9 cellular contexts compared by ENCODE assay signal in the genomic region with DNA sequence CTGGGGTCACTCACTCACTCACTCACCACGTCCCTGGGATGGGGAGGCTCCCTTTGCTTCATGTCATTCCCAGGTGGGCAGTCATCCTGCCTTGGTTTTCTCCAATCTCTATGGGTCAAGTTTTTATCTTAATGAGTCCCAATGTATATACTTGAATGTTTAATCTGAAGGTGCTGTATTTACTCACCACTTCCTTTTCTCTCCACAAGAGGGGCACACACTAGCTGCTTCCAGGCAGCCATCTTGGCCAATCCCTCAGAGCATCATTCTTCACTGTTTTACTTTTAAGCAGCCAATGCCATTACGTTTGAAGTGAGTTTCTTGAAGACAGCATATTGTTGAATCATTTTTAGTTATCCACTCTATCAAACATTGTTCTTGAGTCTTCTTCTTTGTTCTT.
DNase-seq lines count a peak whose midpoint lies in the region; TF ChIP-seq lines count a peak whose summit lies in the region.
"Had no signal": no experiment of that assay in that cellular context is flagged by ENCODE, and none has a peak within 500 bp of the region (broad histone marks: within the 10 kb centered on the region; RNA-seq: fewer than 3 reads in every experiment).

No MANE protein-coding gene starts in this region.

- no peaks in the 10 kb centered on the region for H3K27me3 Mint-ChIP-seq in mesothelial cell of epicardium (ENCODE audit: low read depth)
- no peaks in the 10 kb centered on the region for H3K27me3 Mint-ChIP-seq in activated T-cell treated with anti-CD3 and anti-CD28 coated beads, Interleukin-2, amount 50 U/mL, for 24 hours

- H3K27me3 ChIP-seq in suprapubic skin = no peaks in the 10 kb centered on the region

- H3K4me1 ChIP-seq in suprapubic skin = no peaks in the 10 kb centered on the region

- POLR2A ChIA-PET in HEK293T (lab: Yijun Ruan, JAX) = no interaction called here

- H3K4me3 ChIP-seq in suprapubic skin = no peak overlapping the region

- 90% methylated on average over 2 of the region's 2 CpGs for WGBS in suprapubic skin

- no peaks in the 10 kb centered on the region for H3K9me3 ChIP-seq in suprapubic skin

- H3K36me3 ChIP-seq in suprapubic skin = no peaks in the 10 kb centered on the region

- H3K36me3 Mint-ChIP-seq in mesothelial cell of epicardium = no peaks in the 10 kb centered on the region
- H3K36me3 Mint-ChIP-seq in activated T-cell treated with anti-CD3 and anti-CD28 coated beads, Interleukin-2, amount 50 U/mL, for 24 hours (ENCODE audit: low read depth) = no peaks in the 10 kb centered on the region

- H3K4me1 Mint-ChIP-seq in mesothelial cell of epicardium = peaks cover 8% of the 10 kb centered on the region
- H3K4me1 Mint-ChIP-seq in activated T-cell treated with anti-CD3 and anti-CD28 coated beads, Interleukin-2, amount 50 U/mL, for 24 hours (ENCODE audit: low read depth) = peaks cover 3% of the 10 kb centered on the region

- no peak overlapping the region for H3K4me3 Mint-ChIP-seq in mesothelial cell of epicardium
- H3K4me3 Mint-ChIP-seq in activated T-cell treated with anti-CD3 and anti-CD28 coated beads, Interleukin-2, amount 50 U/mL, for 24 hours = no peak overlapping the region

- TF ChIP-seq POLR2A in suprapubic skin (IDR thresholded peaks at IDR 0.05) = no peak

- DNase-seq in HEK293T (ENCODE audit: extremely low spot score) (peak; percentile 20), RKO (ENCODE audit: low spot score) (peak; percentile 30), mesothelial cell of epicardium (ENCODE audit: low spot score in 2 of 2, unreplicated experiment in 2 of 2) (no peak), suprapubic skin (ENCODE audit: low spot score in 2 of 2) (no peak), EL (no peak), NCI-H524 (lab: John Stamatoyannopoulos, UW) (no peak)
- no peak for DNase-seq in activated T-cell treated with anti-CD3 and anti-CD28 coated beads, Interleukin-2, amount 50 U/mL, for 24 hours
- DNase-seq: anterior cingulate cortex had no signal

- TF ChIP-seq EP300 in suprapubic skin (IDR thresholded peaks at IDR 0.05) = no peak

- CTCF ChIA-PET in HEK293T (lab: Yijun Ruan, JAX) = no interaction called here

- no peak overlapping the region for H3K27ac Mint-ChIP-seq in mesothelial cell of epicardium
- no peak overlapping the region for H3K27ac Mint-ChIP-seq in activated T-cell treated with anti-CD3 and anti-CD28 coated beads, Interleukin-2, amount 50 U/mL, for 24 hours

- TF ChIP-seq CTCF in GM12874 (IDR thresholded peaks at IDR 0.05; ENCODE audit: insufficient read depth, low read depth, low read length) = peak; percentile 33; the same call in 1 of the 2 replicates
- peak; percentile 18 for TF ChIP-seq CTCF in mesothelial cell of epicardium (IDR thresholded peaks at IDR 0.05; ENCODE audit: unreplicated experiment)
- TF ChIP-seq CTCF in suprapubic skin (IDR thresholded peaks at IDR 0.05) = no peak

- peaks cover 35% of the 10 kb centered on the region for H3K9me3 Mint-ChIP-seq in mesothelial cell of epicardium
- no peaks in the 10 kb centered on the region for H3K9me3 Mint-ChIP-seq in activated T-cell treated with anti-CD3 and anti-CD28 coated beads, Interleukin-2, amount 50 U/mL, for 24 hours

- no peak overlapping the region for H3K27ac ChIP-seq in suprapubic skin

TF ChIP-seq in HEK293T, 16 proteins besides CTCF, POLR2A, EP300 and RAD21:
- no peak for TF ChIP-seq ARNT (IDR thresholded peaks at IDR 0.05)
- TF ChIP-seq PKNOX1 (IDR thresholded peaks at IDR 0.05) = no peak
- no peak for TF ChIP-seq FOXA1 (IDR thresholded peaks at IDR 0.05)
- TF ChIP-seq SUZ12 (IDR thresholded peaks at IDR 0.05) = no peak
- no peak for TF ChIP-seq L3MBTL2 (conservative IDR thresholded peaks at IDR 0.05)
- no peak for TF ChIP-seq HDGF (IDR thresholded peaks at IDR 0.05; ENCODE audit: borderline replicate concordance)

Comparison
In these comparisons a context has a peak if more than half of its experiments do, and no peak if none do; other contexts are left out.
1. CTCF ChIP-seq: peak in GM12874 (single experiment) and mesothelial cell of epicardium (single experiment); none in suprapubic skin (0 of 2).
2. DNase-seq: peak in HEK293T (single experiment) and RKO (single experiment); none in mesothelial cell of epicardium (0 of 2), activated T-cell treated with anti-CD3 and anti-CD28 coated beads, Interleukin-2, amount 50 U/mL, for 24 hours (single experiment), suprapubic skin (0 of 2), EL (single experiment) and NCI-H524 (0 of 2).